Comparison of ENCODE assay signal across 8 cellular contexts in genomic region chrX:48003758-48004457, GRCh38. TPM values are rescaled to one million over a fixed set of nuclear protein-coding genes. Genes with fewer than 3 reads are reported as not detected.
DNase-seq lines count a peak whose midpoint lies in the region; ATAC-seq and TF ChIP-seq lines count a peak whose summit lies in the region.

ZNF182 (minus strand) TSS chrX:48003989; CDS start chrX:48002609, 1,380 bp downstream.

- TF ChIP-seq CTCF in GM13977 (IDR thresholded peaks at IDR 0.05; ENCODE audit: extremely low read depth, insufficient read depth, missing control alignments) (no peak), progenitor cell of endocrine pancreas (IDR thresholded peaks at IDR 0.05; ENCODE audit: unreplicated experiment) (no peak), upper lobe of right lung (IDR thresholded peaks at IDR 0.05) (no peak)

- H3K27me3 ChIP-seq in upper lobe of right lung: no peaks in the 10 kb centered on the region

- H3K4me1 ChIP-seq in upper lobe of right lung: no peaks in the 10 kb centered on the region

- no peaks in the 10 kb centered on the region for H3K36me3 ChIP-seq in upper lobe of right lung

- H3K27me3 Mint-ChIP-seq in progenitor cell of endocrine pancreas: no peaks in the 10 kb centered on the region

- H3K36me3 Mint-ChIP-seq in progenitor cell of endocrine pancreas (ENCODE audit: insufficient read depth): peaks cover 11% of the 10 kb centered on the region

- peak within 1 kb of the TSS; percentile 59 for H3K4me3 ChIP-seq in upper lobe of right lung

- in situ Hi-C loops in GM13977 (cut with MboI; ENCODE audit: low pct_unique_long_range_greater_than_20kb, low sequenced_read_pairs, unreplicated experiment): no loop called here

- H3K27ac Mint-ChIP-seq in progenitor cell of endocrine pancreas: peak within 1 kb of the TSS; percentile 94

- H3K27ac ChIP-seq in upper lobe of right lung: peak within 1 kb of the TSS; percentile 75

- peaks cover 7% of the 10 kb centered on the region for H3K4me1 Mint-ChIP-seq in progenitor cell of endocrine pancreas (ENCODE audit: low read depth)

- peaks cover 5% of the 10 kb centered on the region for H3K9me3 Mint-ChIP-seq in progenitor cell of endocrine pancreas (ENCODE audit: low read depth)

- intact Hi-C loops in left cardiac atrium (cut with DNase I) (no loop called here), upper lobe of right lung (cut with DNase I) (no loop called here)

- DNase-seq in GM13977 (ENCODE audit: low spot score) (peak; percentile 90), NCI-H1694 (lab: John Stamatoyannopoulos, UW) (peak; percentile 92), T-helper 1 cell (peak; percentile 84 to 94 (median 90)), amygdala (lab: John Stamatoyannopoulos, UW) (peak; percentile 10 to 88 (median 69)), left cardiac atrium (peak; percentile 94), progenitor cell of endocrine pancreas (ENCODE audit: low spot score, unreplicated experiment) (peak; percentile 86), upper lobe of right lung (peak; percentile 96)

- ATAC-seq in HG02852 (IDR thresholded peaks at IDR 0.05; ENCODE audit: unreplicated experiment) (peak; percentile 95), left cardiac atrium (peak; percentile 99 to 100), upper lobe of right lung (peak; percentile 99)

- peak within 1 kb of the TSS; percentile 88 for H3K4me3 Mint-ChIP-seq in progenitor cell of endocrine pancreas (ENCODE audit: low read depth)

- H3K9me3 ChIP-seq in upper lobe of right lung: no peaks in the 10 kb centered on the region

RNA-seq across cellular contexts. Expression of gene ZNF182, which starts in this region (rescaled TPM):
- total RNA-seq in left cardiac atrium: 1 to 10 TPM; 2.7 to 2.9 TPM
- total RNA-seq in progenitor cell of endocrine pancreas: 11.0 TPM in 2 replicates
- 5.0 TPM for total RNA-seq in upper lobe of right lung

Comparison
In these comparisons a context has a peak if more than half of its experiments do, and no peak if none do; other contexts are left out.
1. Peak in every context shown above with its lines: DNase-seq, ATAC-seq, H3K4me3 ChIP-seq and H3K27ac ChIP-seq.